Comparison of ENCODE assay signal across 31 cellular contexts in the genomic region with DNA sequence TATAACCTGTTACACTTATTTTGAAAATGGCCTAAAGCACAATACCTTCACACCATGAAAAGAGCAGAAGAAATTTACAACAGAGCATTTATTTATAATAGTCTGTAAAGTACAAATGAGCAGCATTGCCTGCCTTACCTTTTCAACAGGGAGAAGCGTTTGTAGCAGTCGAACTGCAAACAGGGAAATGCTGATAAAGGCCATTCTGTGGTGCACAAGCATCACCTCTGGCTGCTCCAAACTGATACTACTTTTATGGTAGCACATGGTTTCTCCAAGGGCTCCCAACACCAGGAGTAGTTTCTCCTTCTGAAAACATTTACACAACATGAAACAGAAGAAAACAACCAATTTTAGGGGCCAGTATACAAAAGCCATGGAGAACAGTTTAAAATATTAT.
"Had no signal": no experiment of that assay in that cellular context is flagged by ENCODE, and none has a peak within 500 bp of the region (broad histone marks: within the 10 kb centered on the region; RNA-seq: fewer than 3 reads in every experiment).

No MANE protein-coding gene starts in this region.

- H3K4me3 ChIP-seq: adrenal gland, body of pancreas, esophagus muscularis mucosa, gastroesophageal sphincter had no signal

- ATAC-seq: activated CD4-positive, alpha-beta T cell treated with anti-CD3 and anti-CD28 coated beads for 36 hours; activated CD8-positive, alpha-beta memory T cell treated with anti-CD3 and anti-CD28 coated beads, Interleukin-2, amount 10 ng/mL, durations not matched to agents 7 days and 5 days; activated CD8-positive, alpha-beta T cell treated with anti-CD3 and anti-CD28 coated beads, Interleukin-2, amount 10 ng/mL, durations not matched to agents 7 days and 5 days; activated naive CD8-positive, alpha-beta T cell treated with anti-CD3 and anti-CD28 coated beads, Interleukin-2, amount 50 U/mL, for 24 hours; body of pancreas; effector memory CD8-positive, alpha-beta T cell; gastroesophageal sphincter; T-helper 17 cell had no signal

- H3K27ac ChIP-seq: adrenal gland, body of pancreas, esophagus muscularis mucosa, gastroesophageal sphincter had no signal

- FAIRE-seq: colon had no signal

- H3K4me1 ChIP-seq: body of pancreas, esophagus muscularis mucosa, gastroesophageal sphincter had no signal

- H3K27me3 ChIP-seq: adrenal gland, body of pancreas, esophagus muscularis mucosa, gastroesophageal sphincter had no signal

- H3K36me3 ChIP-seq: adrenal gland had no signal

- H3K9me3 ChIP-seq: adrenal gland, body of pancreas, esophagus muscularis mucosa, gastroesophageal sphincter had no signal

- DNase-seq: activated CD4-positive, alpha-beta memory T cell treated with anti-CD3 and anti-CD28 coated beads for 36 hours; activated CD4-positive, alpha-beta T cell treated with anti-CD3 and anti-CD28 coated beads for 36 hours; activated CD4-positive, alpha-beta T cell treated with anti-CD3 and anti-CD28 coated beads, Interleukin-2, amount 10 ng/mL, durations not matched to agents 24 days and 14 days; activated CD4-positive, CD25-positive, alpha-beta regulatory T cell; activated CD4-positive, CD25-positive, alpha-beta regulatory T cell treated with anti-CD3 and anti-CD28 coated beads, Interleukin-2, amount 50 U/mL, for 72 hours; activated CD8-positive, alpha-beta memory T cell treated with anti-CD3 and anti-CD28 coated beads, Interleukin-2, amount 10 ng/mL, durations not matched to agents 7 days and 5 days; activated CD8-positive, alpha-beta memory T cell treated with anti-CD3 and anti-CD28 coated beads, Interleukin-2, amount 50 U/mL, for 4 hours; activated CD8-positive, alpha-beta T cell treated with anti-CD3 and anti-CD28 coated beads, Interleukin-2, amount 10 ng/mL, durations not matched to agents 7 days and 5 days; activated effector memory CD4-positive, alpha-beta T cell treated with anti-CD3 and anti-CD28 coated beads, Interleukin-2, amount 50 U/mL, for 16 hours; activated naive CD4-positive, alpha-beta T cell treated with anti-CD3 and anti-CD28 coated beads for 36 hours; activated naive CD8-positive, alpha-beta T cell treated with anti-CD3 and anti-CD28 coated beads for 36 hours; activated naive CD8-positive, alpha-beta T cell treated with anti-CD3 and anti-CD28 coated beads, Interleukin-2, amount 50 U/mL, for 24 hours; activated T-cell treated with anti-CD3 and anti-CD28 coated beads, Interleukin-2, amount 50 U/mL, for 1 hour; activated T-cell treated with anti-CD3 and anti-CD28 coated beads, Interleukin-2, amount 50 U/mL, for 48 hours; adrenal gland; amygdala; aorta; body of pancreas; caudate nucleus; cortex of kidney; dermis blood vessel endothelial cell; effector CD4-positive, alpha-beta T cell; effector memory CD8-positive, alpha-beta T cell; erythroblast; foreskin melanocyte; head of caudate nucleus; T-helper 17 cell; T1000 had no signal
